Comparison of ENCODE assay signal across 2 cellular contexts in the genomic region with DNA sequence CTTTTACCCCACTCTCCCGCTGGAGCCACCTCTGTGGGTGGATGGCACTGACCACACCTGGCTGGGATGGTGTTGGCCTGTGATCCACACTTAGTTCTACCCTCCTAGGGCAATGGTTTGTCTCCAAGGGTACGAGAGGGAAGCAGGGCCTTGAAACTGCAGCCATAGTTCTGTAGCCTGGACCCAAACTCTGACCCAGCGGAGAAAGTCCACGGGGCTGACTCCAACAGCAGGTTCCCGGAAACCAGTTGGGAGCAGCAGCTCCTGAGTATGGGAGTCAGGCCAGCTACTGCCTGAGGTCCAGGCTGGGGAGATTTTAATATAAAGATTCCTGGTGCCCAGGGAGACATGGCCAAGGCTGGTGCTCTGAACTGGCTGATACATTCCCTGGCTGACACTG.
A peak's percentile ranks its signal among the peaks of the same experiment; 100 is the strongest.
TF ChIP-seq lines count a peak whose summit lies in the region.

No MANE protein-coding gene starts in this region.

TF ChIP-seq in A549, 52 proteins besides CTCF, POLR2A, EP300 and RAD21:
- no peak for TF ChIP-seq KDM1A (IDR thresholded peaks at IDR 0.05; ENCODE audit: low read depth)
- no peak for TF ChIP-seq CEBPB (IDR thresholded peaks at IDR 0.05)
- no peak for TF ChIP-seq FOXS1 (CRISPR knock-in tag; IDR thresholded peaks at IDR 0.05)
- TF ChIP-seq NPAS2 (CRISPR knock-in tag; IDR thresholded peaks at IDR 0.05; ENCODE audit: borderline replicate concordance): no peak
- no peak for TF ChIP-seq GATA3 (IDR thresholded peaks at IDR 0.05; ENCODE audit: borderline replicate concordance)
- TF ChIP-seq, protein P1, sequence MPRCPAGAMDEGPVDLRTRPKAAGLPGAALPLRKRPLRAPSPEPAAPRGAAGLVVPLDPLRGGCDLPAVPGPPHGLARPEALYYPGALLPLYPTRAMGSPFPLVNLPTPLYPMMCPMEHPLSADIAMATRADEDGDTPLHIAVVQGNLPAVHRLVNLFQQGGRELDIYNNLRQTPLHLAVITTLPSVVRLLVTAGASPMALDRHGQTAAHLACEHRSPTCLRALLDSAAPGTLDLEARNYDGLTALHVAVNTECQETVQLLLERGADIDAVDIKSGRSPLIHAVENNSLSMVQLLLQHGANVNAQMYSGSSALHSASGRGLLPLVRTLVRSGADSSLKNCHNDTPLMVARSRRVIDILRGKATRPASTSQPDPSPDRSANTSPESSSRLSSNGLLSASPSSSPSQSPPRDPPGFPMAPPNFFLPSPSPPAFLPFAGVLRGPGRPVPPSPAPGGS (IDR thresholded peaks at IDR 0.05): no peak
- TF ChIP-seq FOSB (CRISPR knock-in tag; IDR thresholded peaks at IDR 0.05): no peak
- TF ChIP-seq RARB (CRISPR knock-in tag; IDR thresholded peaks at IDR 0.05): no peak
- no peak for TF ChIP-seq PHF8 (IDR thresholded peaks at IDR 0.05; ENCODE audit: borderline replicate concordance, low read depth)
- no peak for TF ChIP-seq BHLHE40 (IDR thresholded peaks at IDR 0.05; ENCODE audit: low read depth, low read length)
- TF ChIP-seq, protein P2, sequence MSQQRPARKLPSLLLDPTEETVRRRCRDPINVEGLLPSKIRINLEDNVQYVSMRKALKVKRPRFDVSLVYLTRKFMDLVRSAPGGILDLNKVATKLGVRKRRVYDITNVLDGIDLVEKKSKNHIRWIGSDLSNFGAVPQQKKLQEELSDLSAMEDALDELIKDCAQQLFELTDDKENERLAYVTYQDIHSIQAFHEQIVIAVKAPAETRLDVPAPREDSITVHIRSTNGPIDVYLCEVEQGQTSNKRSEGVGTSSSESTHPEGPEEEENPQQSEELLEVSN (IDR thresholded peaks at IDR 0.05; ENCODE audit: borderline replicate concordance, low read depth): no peak

TF ChIP-seq in HepG2, 621 proteins besides CTCF, POLR2A, EP300 and RAD21:
- peak; percentile 41; the same call in 1 of the 2 replicates for TF ChIP-seq ZNF253 (CRISPR knock-in tag; IDR thresholded peaks at IDR 0.05; ENCODE audit: borderline replicate concordance)
- TF ChIP-seq PRMT3 (CRISPR knock-in tag; IDR thresholded peaks at IDR 0.05; ENCODE audit: borderline replicate concordance, low read depth): no peak
- TF ChIP-seq ATF7-NPFF (CRISPR knock-in tag; IDR thresholded peaks at IDR 0.05; ENCODE audit: low read depth): no peak
- no peak for TF ChIP-seq ZNF543 (CRISPR knock-in tag; IDR thresholded peaks at IDR 0.05)
- no peak for TF ChIP-seq TOPORS (CRISPR knock-in tag; IDR thresholded peaks at IDR 0.05)
- no peak for TF ChIP-seq HDAC6 (IDR thresholded peaks at IDR 0.05; ENCODE audit: low read depth, low read length)
- TF ChIP-seq HNF4G (IDR thresholded peaks at IDR 0.05; ENCODE audit: borderline replicate concordance, low read depth, low read length): 0 out of 2 replicates have a peak, but pooled peaks have one; percentile 23
- TF ChIP-seq HNF4G (CRISPR knock-in tag; IDR thresholded peaks at IDR 0.05; ENCODE audit: borderline replicate concordance, low read depth): no peak
- TF ChIP-seq ZNF615 (CRISPR knock-in tag; IDR thresholded peaks at IDR 0.05; ENCODE audit: borderline replicate concordance): no peak
- TF ChIP-seq ZFP41 (CRISPR knock-in tag; IDR thresholded peaks at IDR 0.05; ENCODE audit: borderline replicate concordance): no peak
- TF ChIP-seq, protein P3, sequence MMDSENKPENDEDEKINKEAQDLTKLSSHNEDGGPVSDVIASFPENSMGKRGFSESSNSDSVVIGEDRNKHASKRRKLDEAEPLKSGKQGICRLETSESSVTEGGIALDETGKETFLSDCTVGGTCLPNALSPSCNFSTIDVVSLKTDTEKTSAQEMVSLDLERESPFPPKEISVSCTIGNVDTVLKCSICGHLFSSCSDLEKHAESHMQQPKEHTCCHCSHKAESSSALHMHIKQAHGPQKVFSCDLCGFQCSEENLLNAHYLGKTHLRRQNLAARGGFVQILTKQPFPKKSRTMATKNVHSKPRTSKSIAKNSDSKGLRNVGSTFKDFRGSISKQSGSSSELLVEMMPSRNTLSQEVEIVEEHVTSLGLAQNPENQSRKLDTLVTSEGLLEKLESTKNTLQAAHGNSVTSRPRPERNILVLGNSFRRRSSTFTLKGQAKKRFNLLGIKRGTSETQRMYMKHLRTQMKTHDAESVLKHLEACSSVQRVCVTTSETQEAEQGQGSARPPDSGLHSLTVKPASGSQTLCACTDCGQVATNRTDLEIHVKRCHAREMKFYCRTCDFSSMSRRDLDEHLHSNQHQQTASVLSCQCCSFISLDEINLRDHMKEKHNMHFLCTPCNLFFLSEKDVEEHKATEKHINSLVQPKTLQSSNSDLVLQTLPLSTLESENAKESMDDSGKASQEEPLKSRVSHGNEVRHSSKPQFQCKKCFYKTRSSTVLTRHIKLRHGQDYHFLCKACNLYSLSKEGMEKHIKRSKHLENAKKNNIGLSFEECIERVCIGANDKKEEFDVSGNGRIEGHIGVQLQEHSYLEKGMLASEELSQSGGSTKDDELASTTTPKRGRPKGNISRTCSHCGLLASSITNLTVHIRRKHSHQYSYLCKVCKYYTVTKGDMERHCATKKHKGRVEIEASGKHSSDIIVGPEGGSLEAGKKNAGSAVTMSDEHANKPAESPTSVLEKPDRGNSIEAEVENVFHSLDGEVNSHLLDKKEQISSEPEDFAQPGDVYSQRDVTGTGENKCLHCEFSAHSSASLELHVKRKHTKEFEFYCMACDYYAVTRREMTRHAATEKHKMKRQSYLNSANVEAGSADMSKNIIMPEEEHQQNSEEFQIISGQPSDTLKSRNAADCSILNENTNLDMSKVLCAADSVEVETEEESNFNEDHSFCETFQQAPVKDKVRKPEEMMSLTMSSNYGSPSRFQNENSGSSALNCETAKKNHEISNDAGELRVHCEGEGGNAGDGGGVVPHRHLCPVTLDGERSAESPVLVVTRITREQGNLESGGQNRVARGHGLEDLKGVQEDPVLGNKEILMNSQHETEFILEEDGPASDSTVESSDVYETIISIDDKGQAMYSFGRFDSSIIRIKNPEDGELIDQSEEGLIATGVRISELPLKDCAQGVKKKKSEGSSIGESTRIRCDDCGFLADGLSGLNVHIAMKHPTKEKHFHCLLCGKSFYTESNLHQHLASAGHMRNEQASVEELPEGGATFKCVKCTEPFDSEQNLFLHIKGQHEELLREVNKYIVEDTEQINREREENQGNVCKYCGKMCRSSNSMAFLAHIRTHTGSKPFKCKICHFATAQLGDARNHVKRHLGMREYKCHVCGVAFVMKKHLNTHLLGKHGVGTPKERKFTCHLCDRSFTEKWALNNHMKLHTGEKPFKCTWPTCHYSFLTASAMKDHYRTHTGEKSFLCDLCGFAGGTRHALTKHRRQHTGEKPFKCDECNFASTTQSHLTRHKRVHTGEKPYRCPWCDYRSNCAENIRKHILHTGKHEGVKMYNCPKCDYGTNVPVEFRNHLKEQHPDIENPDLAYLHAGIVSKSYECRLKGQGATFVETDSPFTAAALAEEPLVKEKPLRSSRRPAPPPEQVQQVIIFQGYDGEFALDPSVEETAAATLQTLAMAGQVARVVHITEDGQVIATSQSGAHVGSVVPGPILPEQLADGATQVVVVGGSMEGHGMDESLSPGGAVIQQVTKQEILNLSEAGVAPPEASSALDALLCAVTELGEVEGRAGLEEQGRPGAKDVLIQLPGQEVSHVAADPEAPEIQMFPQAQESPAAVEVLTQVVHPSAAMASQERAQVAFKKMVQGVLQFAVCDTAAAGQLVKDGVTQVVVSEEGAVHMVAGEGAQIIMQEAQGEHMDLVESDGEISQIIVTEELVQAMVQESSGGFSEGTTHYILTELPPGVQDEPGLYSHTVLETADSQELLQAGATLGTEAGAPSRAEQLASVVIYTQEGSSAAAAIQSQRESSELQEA (CRISPR knock-in tag; IDR thresholded peaks at IDR 0.05; ENCODE audit: not compliant biosample characterization): no peak
- TF ChIP-seq ZNF350 (CRISPR knock-in tag; IDR thresholded peaks at IDR 0.05; ENCODE audit: borderline replicate concordance, low read depth): 0 out of 2 replicates have a peak, but pooled peaks have one; percentile 15
- TF ChIP-seq, protein P4, sequence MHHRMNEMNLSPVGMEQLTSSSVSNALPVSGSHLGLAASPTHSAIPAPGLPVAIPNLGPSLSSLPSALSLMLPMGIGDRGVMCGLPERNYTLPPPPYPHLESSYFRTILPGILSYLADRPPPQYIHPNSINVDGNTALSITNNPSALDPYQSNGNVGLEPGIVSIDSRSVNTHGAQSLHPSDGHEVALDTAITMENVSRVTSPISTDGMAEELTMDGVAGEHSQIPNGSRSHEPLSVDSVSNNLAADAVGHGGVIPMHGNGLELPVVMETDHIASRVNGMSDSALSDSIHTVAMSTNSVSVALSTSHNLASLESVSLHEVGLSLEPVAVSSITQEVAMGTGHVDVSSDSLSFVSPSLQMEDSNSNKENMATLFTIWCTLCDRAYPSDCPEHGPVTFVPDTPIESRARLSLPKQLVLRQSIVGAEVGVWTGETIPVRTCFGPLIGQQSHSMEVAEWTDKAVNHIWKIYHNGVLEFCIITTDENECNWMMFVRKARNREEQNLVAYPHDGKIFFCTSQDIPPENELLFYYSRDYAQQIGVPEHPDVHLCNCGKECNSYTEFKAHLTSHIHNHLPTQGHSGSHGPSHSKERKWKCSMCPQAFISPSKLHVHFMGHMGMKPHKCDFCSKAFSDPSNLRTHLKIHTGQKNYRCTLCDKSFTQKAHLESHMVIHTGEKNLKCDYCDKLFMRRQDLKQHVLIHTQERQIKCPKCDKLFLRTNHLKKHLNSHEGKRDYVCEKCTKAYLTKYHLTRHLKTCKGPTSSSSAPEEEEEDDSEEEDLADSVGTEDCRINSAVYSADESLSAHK (CRISPR knock-in tag; IDR thresholded peaks at IDR 0.05; ENCODE audit: borderline replicate concordance): no peak
- TF ChIP-seq, protein P5, sequence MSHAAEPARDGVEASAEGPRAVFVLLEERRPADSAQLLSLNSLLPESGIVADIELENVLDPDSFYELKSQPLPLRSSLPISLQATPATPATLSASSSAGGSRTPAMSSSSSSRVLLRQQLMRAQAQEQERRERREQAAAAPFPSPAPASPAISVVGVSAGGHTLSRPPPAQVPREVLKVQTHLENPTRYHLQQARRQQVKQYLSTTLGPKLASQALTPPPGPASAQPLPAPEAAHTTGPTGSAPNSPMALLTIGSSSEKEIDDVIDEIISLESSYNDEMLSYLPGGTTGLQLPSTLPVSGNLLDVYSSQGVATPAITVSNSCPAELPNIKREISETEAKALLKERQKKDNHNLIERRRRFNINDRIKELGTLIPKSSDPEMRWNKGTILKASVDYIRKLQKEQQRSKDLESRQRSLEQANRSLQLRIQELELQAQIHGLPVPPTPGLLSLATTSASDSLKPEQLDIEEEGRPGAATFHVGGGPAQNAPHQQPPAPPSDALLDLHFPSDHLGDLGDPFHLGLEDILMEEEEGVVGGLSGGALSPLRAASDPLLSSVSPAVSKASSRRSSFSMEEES (CRISPR knock-in tag; IDR thresholded peaks at IDR 0.05): no peak
- TF ChIP-seq, protein P6, sequence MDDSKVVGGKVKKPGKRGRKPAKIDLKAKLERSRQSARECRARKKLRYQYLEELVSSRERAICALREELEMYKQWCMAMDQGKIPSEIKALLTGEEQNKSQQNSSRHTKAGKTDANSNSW (CRISPR knock-in tag; IDR thresholded peaks at IDR 0.05; ENCODE audit: borderline replicate concordance): no peak
- TF ChIP-seq, protein P7, sequence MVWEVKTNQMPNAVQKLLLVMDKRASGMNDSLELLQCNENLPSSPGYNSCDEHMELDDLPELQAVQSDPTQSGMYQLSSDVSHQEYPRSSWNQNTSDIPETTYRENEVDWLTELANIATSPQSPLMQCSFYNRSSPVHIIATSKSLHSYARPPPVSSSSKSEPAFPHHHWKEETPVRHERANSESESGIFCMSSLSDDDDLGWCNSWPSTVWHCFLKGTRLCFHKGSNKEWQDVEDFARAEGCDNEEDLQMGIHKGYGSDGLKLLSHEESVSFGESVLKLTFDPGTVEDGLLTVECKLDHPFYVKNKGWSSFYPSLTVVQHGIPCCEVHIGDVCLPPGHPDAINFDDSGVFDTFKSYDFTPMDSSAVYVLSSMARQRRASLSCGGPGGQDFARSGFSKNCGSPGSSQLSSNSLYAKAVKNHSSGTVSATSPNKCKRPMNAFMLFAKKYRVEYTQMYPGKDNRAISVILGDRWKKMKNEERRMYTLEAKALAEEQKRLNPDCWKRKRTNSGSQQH (CRISPR knock-in tag; IDR thresholded peaks at IDR 0.05; ENCODE audit: low read depth): no peak
- no peak for TF ChIP-seq SOX6 (IDR thresholded peaks at IDR 0.05)
- no peak for TF ChIP-seq SOX6 (CRISPR knock-in tag; IDR thresholded peaks at IDR 0.05)
- no peak for TF ChIP-seq ZNF652 (CRISPR knock-in tag; IDR thresholded peaks at IDR 0.05; ENCODE audit: borderline replicate concordance, low read depth)
- TF ChIP-seq, protein P8, sequence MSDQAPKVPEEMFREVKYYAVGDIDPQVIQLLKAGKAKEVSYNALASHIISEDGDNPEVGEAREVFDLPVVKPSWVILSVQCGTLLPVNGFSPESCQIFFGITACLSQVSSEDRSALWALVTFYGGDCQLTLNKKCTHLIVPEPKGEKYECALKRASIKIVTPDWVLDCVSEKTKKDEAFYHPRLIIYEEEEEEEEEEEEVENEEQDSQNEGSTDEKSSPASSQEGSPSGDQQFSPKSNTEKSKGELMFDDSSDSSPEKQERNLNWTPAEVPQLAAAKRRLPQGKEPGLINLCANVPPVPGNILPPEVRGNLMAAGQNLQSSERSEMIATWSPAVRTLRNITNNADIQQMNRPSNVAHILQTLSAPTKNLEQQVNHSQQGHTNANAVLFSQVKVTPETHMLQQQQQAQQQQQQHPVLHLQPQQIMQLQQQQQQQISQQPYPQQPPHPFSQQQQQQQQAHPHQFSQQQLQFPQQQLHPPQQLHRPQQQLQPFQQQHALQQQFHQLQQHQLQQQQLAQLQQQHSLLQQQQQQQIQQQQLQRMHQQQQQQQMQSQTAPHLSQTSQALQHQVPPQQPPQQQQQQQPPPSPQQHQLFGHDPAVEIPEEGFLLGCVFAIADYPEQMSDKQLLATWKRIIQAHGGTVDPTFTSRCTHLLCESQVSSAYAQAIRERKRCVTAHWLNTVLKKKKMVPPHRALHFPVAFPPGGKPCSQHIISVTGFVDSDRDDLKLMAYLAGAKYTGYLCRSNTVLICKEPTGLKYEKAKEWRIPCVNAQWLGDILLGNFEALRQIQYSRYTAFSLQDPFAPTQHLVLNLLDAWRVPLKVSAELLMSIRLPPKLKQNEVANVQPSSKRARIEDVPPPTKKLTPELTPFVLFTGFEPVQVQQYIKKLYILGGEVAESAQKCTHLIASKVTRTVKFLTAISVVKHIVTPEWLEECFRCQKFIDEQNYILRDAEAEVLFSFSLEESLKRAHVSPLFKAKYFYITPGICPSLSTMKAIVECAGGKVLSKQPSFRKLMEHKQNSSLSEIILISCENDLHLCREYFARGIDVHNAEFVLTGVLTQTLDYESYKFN (CRISPR knock-in tag; conservative IDR thresholded peaks at IDR 0.05): 0 out of 2 replicates have a peak, but pooled peaks have one; percentile 21
- no peak for TF ChIP-seq MZF1 (CRISPR knock-in tag; IDR thresholded peaks at IDR 0.05; ENCODE audit: borderline replicate concordance)
- TF ChIP-seq, protein P9, sequence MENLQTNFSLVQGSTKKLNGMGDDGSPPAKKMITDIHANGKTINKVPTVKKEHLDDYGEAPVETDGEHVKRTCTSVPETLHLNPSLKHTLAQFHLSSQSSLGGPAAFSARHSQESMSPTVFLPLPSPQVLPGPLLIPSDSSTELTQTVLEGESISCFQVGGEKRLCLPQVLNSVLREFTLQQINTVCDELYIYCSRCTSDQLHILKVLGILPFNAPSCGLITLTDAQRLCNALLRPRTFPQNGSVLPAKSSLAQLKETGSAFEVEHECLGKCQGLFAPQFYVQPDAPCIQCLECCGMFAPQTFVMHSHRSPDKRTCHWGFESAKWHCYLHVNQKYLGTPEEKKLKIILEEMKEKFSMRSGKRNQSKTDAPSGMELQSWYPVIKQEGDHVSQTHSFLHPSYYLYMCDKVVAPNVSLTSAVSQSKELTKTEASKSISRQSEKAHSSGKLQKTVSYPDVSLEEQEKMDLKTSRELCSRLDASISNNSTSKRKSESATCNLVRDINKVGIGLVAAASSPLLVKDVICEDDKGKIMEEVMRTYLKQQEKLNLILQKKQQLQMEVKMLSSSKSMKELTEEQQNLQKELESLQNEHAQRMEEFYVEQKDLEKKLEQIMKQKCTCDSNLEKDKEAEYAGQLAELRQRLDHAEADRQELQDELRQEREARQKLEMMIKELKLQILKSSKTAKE (CRISPR knock-in tag; IDR thresholded peaks at IDR 0.05; ENCODE audit: borderline replicate concordance): no peak
- TF ChIP-seq HNF4A (CRISPR knock-in tag; IDR thresholded peaks at IDR 0.05): peak; percentile 53; the same call in 1 of the 2 replicates
